In the genomic region with DNA sequence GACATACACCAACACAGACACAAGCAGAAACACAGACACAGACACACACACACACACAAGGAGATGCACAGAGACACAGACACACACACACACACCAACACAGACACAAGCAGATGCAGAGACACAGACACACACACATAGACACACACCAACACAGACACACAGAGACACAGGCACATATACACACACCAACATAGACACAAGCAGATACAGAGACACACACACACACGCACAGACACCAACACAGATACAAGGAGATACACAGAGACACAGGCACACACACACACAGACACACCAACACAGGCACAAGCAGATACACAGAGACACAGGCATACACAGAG, we compare ENCODE assay signal across 14 cellular contexts.
A peak's percentile ranks its signal among the peaks of the same experiment; 100 is the strongest.
DNase-seq lines count a peak whose midpoint lies in the region; ATAC-seq and TF ChIP-seq lines count a peak whose summit lies in the region.
"Had no signal": no experiment of that assay in that cellular context is flagged by ENCODE, and none has a peak within 500 bp of the region (broad histone marks: within the 10 kb centered on the region; RNA-seq: fewer than 3 reads in every experiment).

No MANE protein-coding gene starts in this region.

- TF ChIP-seq EP300 in sigmoid colon (IDR thresholded peaks at IDR 0.05) = no peak

- peaks cover under 1 to 29% (median 23%) of the 10 kb centered on the region in 11 experiments; a peak in 18 of 22 replicates for H3K9me3 ChIP-seq in BLaER1 treated with 17β-estradiol and CSF1 and Interleukin-3, amounts not matched to agents 10 nM and 100 nM (replicated peaks in 1 of 11)
- H3K9me3 ChIP-seq in OCI-LY7 (ENCODE audit: low read length) = no peaks in the 10 kb centered on the region; the same call in 1 of the 2 replicates
- H3K9me3 ChIP-seq in fibroblast of lung (ENCODE audit: control insufficient read depth, insufficient read depth, low read depth, low read length) = no peaks in the 10 kb centered on the region
- H3K9me3 ChIP-seq in sigmoid colon = no peaks in the 10 kb centered on the region
- H3K9me3 ChIP-seq: Peyer's patch had no signal

- no peak for TF ChIP-seq POLR2A in sigmoid colon (IDR thresholded peaks at IDR 0.05)

- H3K79me2 ChIP-seq in OCI-LY7 (ENCODE audit: insufficient read depth, low read depth, low read length) (no peaks in the 10 kb centered on the region), fibroblast of lung (ENCODE audit: control insufficient read depth, insufficient read depth, low read length) (no peaks in the 10 kb centered on the region)

- H3K9ac ChIP-seq in BLaER1 treated with 17β-estradiol and CSF1 and Interleukin-3, amounts not matched to agents 10 nM and 100 nM = peak overlapping the region; percentile 81 to 98 (median 86)
- peak overlapping the region; percentile 16 for H3K9ac ChIP-seq in fibroblast of lung (ENCODE audit: insufficient read depth, low read length)

- H2AFZ ChIP-seq in OCI-LY7 (ENCODE audit: low read length) = no peak overlapping the region
- H2AFZ ChIP-seq in fibroblast of lung (ENCODE audit: low read length) = peak overlapping the region; percentile 64

- intact Hi-C loops in OCI-LY7 (cut with micrococcal nuclease; ENCODE audit: unreplicated experiment) (loop anchor here (10.0 kb wide), 1 partner anchor 347 kb away; a partner anchor contains a TSS), sigmoid colon (cut with DNase I) (no loop called here)

- H3K9me2 ChIP-seq in OCI-LY7 (ENCODE audit: insufficient read depth, low read length) = no peaks in the 10 kb centered on the region

- no TSS peak for BruUV-seq in OCI-LY7 (replicated peaks; lab: Mats Ljungman, UMichigan)

- WGBS in sigmoid colon, 2 donors = 89 to 92% methylated on average over 1 of the region's 1 CpG

- H3K36me3 ChIP-seq in BLaER1 treated with 17β-estradiol and CSF1 and Interleukin-3, amounts not matched to agents 10 nM and 100 nM = no peaks in the 10 kb centered on the region
- H3K36me3 ChIP-seq in OCI-LY7 (ENCODE audit: insufficient read depth, low read length) = no peaks in the 10 kb centered on the region
- H3K36me3 ChIP-seq in fibroblast of lung (ENCODE audit: control insufficient read depth, insufficient read depth, low read length) = no peaks in the 10 kb centered on the region
- H3K36me3 ChIP-seq in sigmoid colon = no peaks in the 10 kb centered on the region
- H3K36me3 ChIP-seq: Peyer's patch had no signal

- ATAC-seq in GM19455 (IDR thresholded peaks at IDR 0.05; ENCODE audit: unreplicated experiment) (no peak), GM21576 (IDR thresholded peaks at IDR 0.05; ENCODE audit: unreplicated experiment) (no peak)

- H3K27me3 ChIP-seq in BLaER1 treated with 17β-estradiol and CSF1 and Interleukin-3, amounts not matched to agents 10 nM and 100 nM = no peaks in the 10 kb centered on the region
- H3K27me3 ChIP-seq in fibroblast of lung (ENCODE audit: control insufficient read depth, insufficient read depth, low read length) (no peaks in the 10 kb centered on the region), sigmoid colon (no peaks in the 10 kb centered on the region)
- H3K27me3 ChIP-seq: Peyer's patch had no signal

- CTCF ChIA-PET in OCI-LY7 (lab: Charles Lee; ENCODE audit: unreplicated experiment) = no interaction called here

- no peak for TF ChIP-seq CTCF in OCI-LY7 (conservative IDR thresholded peaks at IDR 0.05; ENCODE audit: low read length)
- TF ChIP-seq CTCF in fibroblast of lung (conservative IDR thresholded peaks at IDR 0.05 in 1 of 2, IDR thresholded peaks at IDR 0.05 in 1 of 2; ENCODE audit: low read depth in 1 of 2, low read length in 2 of 2) = no peak
- no peak for TF ChIP-seq CTCF in sigmoid colon (IDR thresholded peaks at IDR 0.05)

- DNase-seq in OCI-LY7 (ENCODE audit: low spot score) (no peak), fibroblast of lung (ENCODE audit: low read depth in 2 of 2) (no peak), sigmoid colon (no peak), SW 1271 (lab: John Stamatoyannopoulos, UW) (no peak)
- DNase-seq in activated CD8-positive, alpha-beta memory T cell treated with anti-CD3 and anti-CD28 coated beads, Interleukin-2, amount 50 U/mL, for 48 hours = no peak
- DNase-seq: activated naive CD4-positive, alpha-beta T cell; cerebellar nuclear complex; erythroblast; NCI-H146; Peyer's patch; T1000 had no signal

- no peaks in the 10 kb centered on the region for H4K20me1 ChIP-seq in BLaER1 treated with 17β-estradiol and CSF1 and Interleukin-3, amounts not matched to agents 10 nM and 100 nM
- H4K20me1 ChIP-seq in OCI-LY7 (ENCODE audit: insufficient read depth, low read length) = no peaks in the 10 kb centered on the region
- H4K20me1 ChIP-seq in fibroblast of lung (ENCODE audit: control insufficient read depth, extremely low read depth, insufficient read depth, low read length) = no peaks in the 10 kb centered on the region

- H3K27ac ChIP-seq in BLaER1 treated with 17β-estradiol and CSF1 and Interleukin-3, amounts not matched to agents 10 nM and 100 nM = peak overlapping the region; percentile 95 to 100 (median 98)
- H3K27ac ChIP-seq in OCI-LY7 (ENCODE audit: low read depth, low read length, poor library complexity, severe bottlenecking) = no peak overlapping the region
- H3K27ac ChIP-seq in fibroblast of lung (ENCODE audit: insufficient read depth, low read length) = peak overlapping the region; percentile 81
- H3K27ac ChIP-seq in sigmoid colon = peak overlapping the region; percentile 11 to 56 (median 22)

- POLR2A ChIA-PET in OCI-LY7 (lab: Charles Lee) = interaction anchor here (0.6 kb wide), 1 partner anchor 214 kb away, joined by 3 read pairs; no protein-coding TSS in a partner anchor

- H3K4me1 ChIP-seq in BLaER1 treated with 17β-estradiol and CSF1 and Interleukin-3, amounts not matched to agents 10 nM and 100 nM = peaks cover 66 to 92% (median 81%) of the 10 kb centered on the region in 10 experiments
- H3K4me1 ChIP-seq in OCI-LY7 (ENCODE audit: insufficient read depth, low read length, poor library complexity, severe bottlenecking) = peaks cover 53% of the 10 kb centered on the region
- H3K4me1 ChIP-seq in fibroblast of lung (ENCODE audit: control insufficient read depth, extremely low read depth, insufficient read depth, low read length) = peaks cover 10% of the 10 kb centered on the region
- peaks cover 0 to 7% (median 3%) of the 10 kb centered on the region in 4 donors for H3K4me1 ChIP-seq in sigmoid colon

- H3K4me3 ChIP-seq in BLaER1 treated with 17β-estradiol and CSF1 and Interleukin-3, amounts not matched to agents 10 nM and 100 nM = peak overlapping the region in 4 of 10 experiments; percentile 10 to 37 (median 25); a peak in 5 of 20 replicates
- H3K4me3 ChIP-seq in OCI-LY7 (ENCODE audit: low read depth, low read length, poor library complexity, severe bottlenecking) (no peak overlapping the region), fibroblast of lung (replicated peaks in 1 of 4; ENCODE audit: control extremely low read depth in 1 of 4, insufficient read depth in 1 of 4, low read depth in 3 of 4, low read length in 4 of 4) (no peak overlapping the region), sigmoid colon (no peak overlapping the region)
- H3K4me3 ChIP-seq: Peyer's patch had no signal

- peak overlapping the region; percentile 77 to 88 (median 83) for H3K4me2 ChIP-seq in BLaER1 treated with 17β-estradiol and CSF1 and Interleukin-3, amounts not matched to agents 10 nM and 100 nM
- H3K4me2 ChIP-seq in OCI-LY7 (ENCODE audit: low read length) = peak overlapping the region; percentile 66
- peak overlapping the region; percentile 9 for H3K4me2 ChIP-seq in fibroblast of lung (ENCODE audit: extremely low read depth, insufficient read depth, low read length)

Comparison
In these comparisons a context has a peak if more than half of its experiments do, and no peak if none do; other contexts are left out.
1. H3K4me2 ChIP-seq: peak in every context shown above with its lines; median percentile 83 in BLaER1 treated with 17β-estradiol and CSF1 and Interleukin-3, amounts not matched to agents 10 nM and 100 nM; 66 in OCI-LY7; 9 in fibroblast of lung.